ENCODE assay signal across 17 cellular contexts in the genomic region with DNA sequence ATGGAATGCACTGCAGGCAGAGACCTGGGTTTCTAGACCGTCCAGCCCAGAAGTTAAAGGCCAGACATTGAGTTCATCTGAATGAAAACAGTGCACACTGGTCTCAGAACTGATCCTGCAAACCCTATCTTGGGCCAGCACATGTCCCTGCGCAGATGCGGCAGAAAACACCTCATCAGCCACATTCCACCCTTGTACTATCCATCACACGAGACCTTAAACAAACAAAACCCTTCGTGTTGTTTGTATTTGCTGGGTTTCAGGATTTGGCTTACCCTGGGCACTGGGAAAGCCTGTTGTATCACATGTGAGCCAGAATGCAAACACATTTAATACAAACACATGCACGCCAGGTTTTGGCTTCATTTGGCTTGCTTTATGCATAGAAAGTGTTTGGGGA. TPM values are rescaled to one million over a fixed set of nuclear protein-coding genes. Genes with fewer than 3 reads are reported as not detected.
A peak's percentile ranks its signal among the peaks of the same experiment; 100 is the strongest.
DNase-seq lines count a peak whose midpoint lies in the region; ATAC-seq, FAIRE-seq and TF ChIP-seq lines count a peak whose summit lies in the region.
"Had no signal": no experiment of that assay in that cellular context is flagged by ENCODE, and none has a peak within 500 bp of the region (broad histone marks: within the 10 kb centered on the region; RNA-seq: fewer than 3 reads in every experiment).

No MANE protein-coding gene starts in this region.

- H3K9ac ChIP-seq in HepG2 (ENCODE audit: insufficient read depth, low read depth, low read length), result no peak overlapping the region

- BruUV-seq in HepG2 (replicated peaks; lab: Mats Ljungman, UMichigan), result no TSS peak

- H2AFZ ChIP-seq in HepG2 (ENCODE audit: low read length), result no peak overlapping the region

- no peaks in the 10 kb centered on the region for H3K27me3 Mint-ChIP-seq in CD14-positive monocyte (ENCODE audit: low read depth in 3 of 3)
- no peaks in the 10 kb centered on the region for H3K27me3 Mint-ChIP-seq in T-cell
- H3K27me3 Mint-ChIP-seq: stimulated activated memory B cell treated with anti-CD40 and anti-IgM and Interleukin-4, amounts not matched to agents 10 μg/mL and 1 μg/mL and 100 μg/mL, for 72 hours had no signal

- H3K36me3 Mint-ChIP-seq in CD14-positive monocyte, result peaks cover 86 to 88% of the 10 kb centered on the region in 2 donors
- peaks cover 63% of the 10 kb centered on the region for H3K36me3 Mint-ChIP-seq in T-cell

- H3K79me2 ChIP-seq in HepG2 (ENCODE audit: insufficient read depth, low read length), result no peaks in the 10 kb centered on the region

- in situ Hi-C loops in HepG2 (cut with HindIII; ENCODE audit: extremely low pct_ligation_motif_present, low pct_unique_long_range_greater_than_20kb), result no loop called here

- intact Hi-C loops in CD14-positive monocyte (cut with micrococcal nuclease) (no loop called here), HepG2 (cut with micrococcal nuclease; ENCODE audit: unreplicated experiment) (no loop called here), left colon (cut with DNase I, micrococcal nuclease) (no loop called here), esophagus muscularis mucosa (cut with DNase I) (no loop called here)

- no peak overlapping the region for H3K4me2 ChIP-seq in HepG2 (ENCODE audit: low read depth, low read length)

- TF ChIP-seq EP300 in HepG2 (IDR thresholded peaks at IDR 0.05; ENCODE audit: low read depth in 2 of 2, low read length in 2 of 2) (no peak), HepG2 (CRISPR knock-in tag; IDR thresholded peaks at IDR 0.05; ENCODE audit: borderline replicate concordance) (no peak), esophagus muscularis mucosa (IDR thresholded peaks at IDR 0.05) (no peak)

- no peak for TF ChIP-seq POLR2A in HepG2 (IDR thresholded peaks at IDR 0.05; ENCODE audit: insufficient read depth in 1 of 2, low read depth in 2 of 2, low read length in 2 of 2)
- TF ChIP-seq POLR2A in esophagus muscularis mucosa (IDR thresholded peaks at IDR 0.05; ENCODE audit: low read depth), result no peak

- no peak for FAIRE-seq in HepG2 (lab: Jason Lieb, UNC)
- FAIRE-seq: GM18507 had no signal

- no peaks in the 10 kb centered on the region for H3K9me3 ChIP-seq in HepG2 (ENCODE audit: low read length)
- no peaks in the 10 kb centered on the region for H3K9me3 ChIP-seq in esophagus muscularis mucosa
- H3K9me3 ChIP-seq: adrenal gland, sigmoid colon had no signal

- no peak overlapping the region for H3K4me3 Mint-ChIP-seq in CD14-positive monocyte
- H3K4me3 Mint-ChIP-seq in T-cell, result peak overlapping the region in 2 of 3 donors; percentile 0 to 2
- H3K4me3 Mint-ChIP-seq: nephron; stimulated activated memory B cell treated with anti-CD40 and anti-IgM and Interleukin-4, amounts not matched to agents 10 μg/mL and 1 μg/mL and 100 μg/mL, for 72 hours had no signal

- CTCF ChIA-PET in T-cell (lab: Charles Lee), result interaction anchor here in 1 of 2 donors (16.0 kb wide), 1 partner anchor 15 kb away, joined by 298 read pairs; the partner anchor contains the start of gene WIPF1
- CTCF ChIA-PET in HepG2 (lab: Yijun Ruan, JAX; ENCODE audit: low intra/inter-chr PET ratio, low total read pairs), result no interaction called here

- no peak for TF ChIP-seq RAD21 in HepG2 (CRISPR knock-in tag; IDR thresholded peaks at IDR 0.05)

- H4K20me1 ChIP-seq in HepG2 (ENCODE audit: insufficient read depth, low read length), result no peaks in the 10 kb centered on the region

- DNase-seq in CD14-positive monocyte (ENCODE audit: low spot score) (no peak), DMS153 treated with DMSO at 0.1 percent for 48 hours (lab: John Stamatoyannopoulos, UW; ENCODE audit: unreplicated experiment) (peak; percentile 36), T-cell (no peak), HepG2 (ENCODE audit: low spot score) (peak; percentile 13), left colon (no peak), esophagus muscularis mucosa (ENCODE audit: extremely low spot score) (no peak)
- DNase-seq: adrenal gland; GOT3; NCI-H1417 treated with DMSO at 0.1 percent for 48 hours; sigmoid colon; stimulated activated CD4-positive, alpha-beta T cell treated with anti-CD3 and anti-CD28 coated beads, Interleukin-4, amount 100 ng/mL, for 24 hours; T1000 had no signal

- H3K27ac Mint-ChIP-seq in CD14-positive monocyte (peak overlapping the region; percentile 30 to 88 (median 78)), T-cell (peak overlapping the region; percentile 41 to 84)
- H3K27ac Mint-ChIP-seq: nephron had no signal

- TF ChIP-seq CTCF in CD14-positive monocyte (IDR thresholded peaks at IDR 0.05) (no peak), HepG2 (CRISPR knock-in tag; IDR thresholded peaks at IDR 0.05) (no peak), esophagus muscularis mucosa (IDR thresholded peaks at IDR 0.05) (no peak)

- POLR2A ChIA-PET in T-cell (lab: Charles Lee) (interaction anchor here in 1 of 2 donors (1.5 kb wide), 1 partner anchor 10 kb away, joined by 5 read pairs; no protein-coding TSS in a partner anchor), HepG2 (lab: Yijun Ruan, JAX) (no interaction called here)

- H3K27me3 ChIP-seq in HepG2 (ENCODE audit: control insufficient read depth in 1 of 2, insufficient read depth in 2 of 2, low read length in 2 of 2) (peaks cover 0 to 22% of the 10 kb centered on the region in 2 experiments; a peak in 3 of 5 replicates), esophagus muscularis mucosa (no peaks in the 10 kb centered on the region)
- H3K27me3 ChIP-seq: adrenal gland, sigmoid colon had no signal

- WGBS in HepG2 (ENCODE audit: low lambda C conversion rate), result 18% methylated on average over 6 of the region's 6 CpGs
- 75% methylated on average over 6 of the region's 6 CpGs for WGBS in esophagus muscularis mucosa

- H3K9me3 Mint-ChIP-seq in CD14-positive monocyte (peaks cover 0 to 3% (median 0%) of the 10 kb centered on the region in 7 donors), T-cell (no peaks in the 10 kb centered on the region)
- H3K9me3 Mint-ChIP-seq: nephron; stimulated activated memory B cell treated with anti-CD40 and anti-IgM and Interleukin-4, amounts not matched to agents 10 μg/mL and 1 μg/mL and 100 μg/mL, for 72 hours had no signal

- H3K4me1 Mint-ChIP-seq in CD14-positive monocyte (peaks cover 35% of the 10 kb centered on the region), T-cell (peaks cover 93 to 96% (median 94%) of the 10 kb centered on the region in 3 donors)

- no peaks in the 10 kb centered on the region for H3K36me3 ChIP-seq in HepG2 (replicated peaks in 1 of 2; ENCODE audit: control insufficient read depth in 1 of 2, insufficient read depth in 2 of 2, low read length in 2 of 2)
- H3K36me3 ChIP-seq in esophagus muscularis mucosa, result peaks cover 7 to 51% (median 26%) of the 10 kb centered on the region in 4 donors

- H3K4me3 ChIP-seq in HepG2 (replicated peaks in 1 of 3; ENCODE audit: insufficient read depth in 1 of 3, low read depth in 2 of 3, low read length in 3 of 3) (no peak overlapping the region), esophagus muscularis mucosa (no peak overlapping the region)
- H3K4me3 ChIP-seq: adrenal gland, sigmoid colon had no signal

- ATAC-seq in T-cell (replicated peaks in 1 of 4) (no peak), HepG2 (peak; percentile 56), HG03354 (IDR thresholded peaks at IDR 0.05; ENCODE audit: poor library complexity, severe bottlenecking, unreplicated experiment) (no peak), left colon (no peak), GM18870 (IDR thresholded peaks at IDR 0.05; ENCODE audit: unreplicated experiment) (no peak)
- ATAC-seq: stimulated activated memory B cell treated with anti-CD40 and anti-IgM and Interleukin-4, amounts not matched to agents 10 μg/mL and 1 μg/mL and 100 μg/mL, for 72 hours had no signal

- H3K27ac ChIP-seq in HepG2 (ENCODE audit: extremely low read length, insufficient read depth, low read length) (no peak overlapping the region), esophagus muscularis mucosa (replicated peaks in 1 of 4) (no peak overlapping the region)
- H3K27ac ChIP-seq: adrenal gland, sigmoid colon had no signal

- no peaks in the 10 kb centered on the region for H3K4me1 ChIP-seq in HepG2 (ENCODE audit: insufficient read depth, low read length)
- peaks cover 4 to 51% (median 39%) of the 10 kb centered on the region in 4 donors for H3K4me1 ChIP-seq in esophagus muscularis mucosa

TF ChIP-seq in HepG2, 621 proteins besides CTCF, POLR2A, EP300 and RAD21 (continues in another document):
- no peak for TF ChIP-seq PAF1 (CRISPR knock-in tag; IDR thresholded peaks at IDR 0.05)

RNA-seq across cellular contexts. Expression of gene WIPF1, which starts 12.5 kb away (rescaled TPM):
- 10 to 100 TPM; 43.9 to 74.3 TPM for polyA plus RNA-seq in CD14-positive monocyte
- total RNA-seq in T-cell, result 100 to 1,000 TPM; 349 to 412 (median 372) TPM
- not detected in 2 replicates for total RNA-seq in HepG2 (2016; rRNA removed; fragmentation: Illumina TruSeq; extraction: Trizol)
- not detected in 2 replicates for total RNA-seq in HepG2 (2016; cell fraction: cytosol; rRNA removed; fragmentation: Illumina TruSeq; extraction: Trizol; ENCODE audit: low read depth)
- total RNA-seq in HepG2 (2016; cell fraction: insoluble cytoplasmic fraction; rRNA removed; fragmentation: Illumina TruSeq; extraction: Trizol), result not detected in 2 replicates
- not detected in 2 replicates for total RNA-seq in HepG2 (2016; cell fraction: membrane; rRNA removed; fragmentation: Illumina TruSeq; extraction: Trizol)
- not detected in 2 replicates for total RNA-seq in HepG2 (2016; cell fraction: nucleus; rRNA removed; fragmentation: Illumina TruSeq; extraction: Trizol)
- polyA plus RNA-seq in HepG2 (2011; rRNA removed), result 0.01 TPM in 1 of 2 replicates, not detected in the other
- 0.04 TPM in 1 of 2 replicates, not detected in the other for polyA plus RNA-seq in HepG2 (2011; cell fraction: cytosol; rRNA removed)
- polyA plus RNA-seq in HepG2 (2011; cell fraction: nucleus; rRNA removed), result 0.03 TPM in 1 of 2 replicates, not detected in the other
- polyA plus RNA-seq in HepG2 (2012), result not detected in 2 replicates
- not detected in 2 replicates for polyA plus RNA-seq in HepG2 (2016; cell fraction: cytosol; fragmentation: Illumina TruSeq; extraction: Trizol; ENCODE audit: low read depth)
- not detected in 2 replicates for polyA plus RNA-seq in HepG2 (2016; cell fraction: insoluble cytoplasmic fraction; fragmentation: Illumina TruSeq; extraction: Trizol; ENCODE audit: low read depth)
- not detected in 2 replicates for polyA plus RNA-seq in HepG2 (2016; cell fraction: membrane; fragmentation: Illumina TruSeq; extraction: Trizol; ENCODE audit: low read depth)
- not detected in 2 replicates for polyA plus RNA-seq in HepG2 (2016; cell fraction: nucleus; fragmentation: Illumina TruSeq; extraction: Trizol; ENCODE audit: insufficient read depth, low read depth)
- 0.16 TPM in 1 of 2 replicates, not detected in the other for polyA minus RNA-seq in HepG2 (2011; rRNA and poly(A)+ RNA removed; ENCODE audit: low replicate concordance)
- polyA minus RNA-seq in HepG2 (2011; cell fraction: cytosol; rRNA and poly(A)+ RNA removed), result not detected in 2 replicates
- not detected in 2 replicates for polyA minus RNA-seq in HepG2 (2011; cell fraction: nucleus; rRNA and poly(A)+ RNA removed)
- 10 to 100 TPM in 1 of 2 donors, 1 to 10 TPM in 1; 8.8 to 17.4 TPM for total RNA-seq in left colon
- 10 to 100 TPM; 31.5 to 61.5 (median 36.3) TPM for total RNA-seq in esophagus muscularis mucosa

Comparison
In these comparisons a context has a peak if more than half of its experiments do, and no peak if none do; other contexts are left out.
1. DNase-seq: peak in DMS153 treated with DMSO at 0.1 percent for 48 hours (single experiment) and HepG2 (single experiment); none in CD14-positive monocyte (single experiment), T-cell (0 of 34), left colon (0 of 2) and esophagus muscularis mucosa (single experiment).
2. H3K4me3 Mint-ChIP-seq: peak in T-cell (2 of 3); none in CD14-positive monocyte (0 of 2).
3. RNA of gene WIPF1, which starts 12.5 kb away (total RNA-seq): 349 to 412 TPM in T-cell, 31.5 to 61.5 TPM in esophagus muscularis mucosa and 8.8 to 17.4 TPM in left colon; not detected in HepG2; every median in the first group is over 4 times any median in the second.